In the genomic region with DNA sequence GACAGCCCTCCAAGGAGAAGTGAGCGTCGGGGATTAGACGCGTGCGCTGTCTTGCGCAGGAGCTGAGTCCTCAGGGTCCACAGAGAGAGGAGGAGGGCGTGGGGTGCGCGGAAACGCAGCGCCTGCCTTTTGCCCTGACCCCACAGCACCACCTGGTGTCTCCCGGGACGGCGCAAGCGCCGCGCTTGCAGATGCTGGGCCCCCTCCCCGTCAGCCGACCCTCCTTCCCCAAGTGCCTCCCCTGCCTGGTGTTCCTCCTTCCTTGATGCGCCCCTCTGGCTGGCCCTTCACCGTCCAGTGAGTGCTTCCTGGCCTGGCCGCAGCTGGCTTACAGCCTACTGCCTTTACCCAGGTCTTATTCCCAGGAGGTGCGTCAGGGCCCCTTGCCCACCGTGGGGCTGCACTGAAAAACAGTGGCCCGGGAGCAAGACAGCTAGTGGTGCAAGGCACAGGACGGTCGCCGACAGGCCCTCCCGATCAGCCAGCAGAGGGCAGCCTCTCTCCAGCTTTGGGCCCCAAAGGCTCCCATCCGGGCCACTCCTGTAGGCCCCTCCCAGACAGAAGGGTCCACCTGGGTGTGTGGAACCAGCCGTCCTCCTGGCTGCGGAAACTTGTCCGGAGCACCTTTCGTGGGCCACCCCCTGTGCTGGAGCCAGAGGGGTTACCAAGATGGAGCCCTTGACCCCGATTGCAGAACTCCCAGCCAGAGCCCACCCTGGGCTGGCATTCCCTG, we compare ENCODE assay signal across 8 cellular contexts. TPM values are rescaled to one million over a fixed set of nuclear protein-coding genes. Genes with fewer than 3 reads are reported as not detected.
DNase-seq lines count a peak whose midpoint lies in the region; ATAC-seq and TF ChIP-seq lines count a peak whose summit lies in the region.

No MANE protein-coding gene starts in this region.

- H3K4me1 ChIP-seq in body of pancreas (peaks cover 28% of the 10 kb centered on the region), iPS-15b (ENCODE audit: control insufficient read depth, insufficient read depth, low read length) (peaks cover 14% of the 10 kb centered on the region), skeletal muscle tissue (ENCODE audit: control insufficient read depth in 3 of 3, insufficient read depth in 3 of 3, low read length in 3 of 3) (peaks cover 20 to 29% (median 27%) of the 10 kb centered on the region in 3 donors)

- H3K27me3 ChIP-seq in body of pancreas (no peaks in the 10 kb centered on the region), iPS-15b (ENCODE audit: control insufficient read depth, insufficient read depth, low read length) (peaks cover 5% of the 10 kb centered on the region), skeletal muscle tissue (ENCODE audit: control insufficient read depth in 3 of 3, insufficient read depth in 3 of 3, low read length in 3 of 3) (no peaks in the 10 kb centered on the region)

- H3K9ac ChIP-seq in iPS-15b (ENCODE audit: low read depth, low read length) (peak overlapping the region; percentile 55), skeletal muscle tissue (ENCODE audit: low read depth in 1 of 3, low read length in 3 of 3) (peak overlapping the region in 1 of 3 donors; percentile 68)

- TF ChIP-seq POLR2A in body of pancreas (IDR thresholded peaks at IDR 0.05), result no peak

- intact Hi-C loops in body of pancreas (cut with DNase I), result loop anchor here (5.0 kb wide), 1 partner anchor 35 kb away; no protein-coding TSS in a partner anchor

- H3K27ac ChIP-seq in body of pancreas (peak overlapping the region in 1 of 4 donors; percentile 5), skeletal muscle tissue (ENCODE audit: low read depth, low read length) (peak overlapping the region; percentile 80)

- H3K36me3 ChIP-seq in body of pancreas (replicated peaks in 1 of 2; ENCODE audit: insufficient read depth in 1 of 2, low read depth in 2 of 2) (peaks cover 0 to 7% of the 10 kb centered on the region in 2 donors), iPS-15b (ENCODE audit: control insufficient read depth, insufficient read depth, low read length) (no peaks in the 10 kb centered on the region), skeletal muscle tissue (ENCODE audit: control insufficient read depth in 3 of 3, insufficient read depth in 3 of 3, low read length in 3 of 3) (peaks cover 0 to 14% (median 10%) of the 10 kb centered on the region in 3 donors)

- peak; percentile 73 for ATAC-seq in HG02943 (IDR thresholded peaks at IDR 0.05; ENCODE audit: low read depth, unreplicated experiment)
- peak; percentile 79 for ATAC-seq in body of pancreas

- no peaks in the 10 kb centered on the region for H3K9me3 ChIP-seq in body of pancreas
- H3K9me3 ChIP-seq in iPS-15b (ENCODE audit: control insufficient read depth, insufficient read depth, low read length), result no peaks in the 10 kb centered on the region
- H3K9me3 ChIP-seq in skeletal muscle tissue (ENCODE audit: control insufficient read depth in 3 of 3, low read length in 3 of 3), result no peaks in the 10 kb centered on the region

- no peak overlapping the region for H3K4me3 ChIP-seq in body of pancreas
- peak overlapping the region; percentile 82 for H3K4me3 ChIP-seq in iPS-15b (ENCODE audit: low read depth, low read length)
- H3K4me3 ChIP-seq in skeletal muscle tissue (ENCODE audit: low read length in 3 of 3), result peak overlapping the region in 2 of 3 donors; percentile 51 to 54

- 6 to 20% methylated on average over 13 to 35 of the region's 35 CpGs for WGBS in body of pancreas, 2 donors

- peak; percentile 81 to 97 (median 94) for TF ChIP-seq CTCF in body of pancreas (IDR thresholded peaks at IDR 0.05)

- DNase-seq in NCI-H2081 (lab: John Stamatoyannopoulos, UW) (peak; percentile 85 to 89), NCI-H2081 treated with DMSO at 0.1 percent for 48 hours (lab: John Stamatoyannopoulos, UW) (no peak), NCI-H2029 treated with DMSO at 0.1 percent for 48 hours (lab: John Stamatoyannopoulos, UW) (peak; percentile 62), UCSD-AML1 (lab: John Stamatoyannopoulos, UW; ENCODE audit: unreplicated experiment) (peak; percentile 83), body of pancreas (peak; percentile 88 to 91 (median 90))

RNA-seq across cellular contexts. Expression of a gene that starts 12.9 kb away (rescaled TPM):
- total RNA-seq in body of pancreas (10 to 100 TPM; 25.2 to 48.8 TPM), skeletal muscle tissue (8.9 TPM)

RNA-seq across cellular contexts. Expression of a gene that starts 25.0 kb away (rescaled TPM):
- 100 to 1,000 TPM; 127 to 245 TPM for total RNA-seq in body of pancreas
- 42.8 TPM for total RNA-seq in skeletal muscle tissue

RNA-seq across cellular contexts. Expression of a gene that starts 57.0 kb away (rescaled TPM):
- total RNA-seq in body of pancreas (10 to 100 TPM; 11.5 to 13.7 TPM), skeletal muscle tissue (11.0 TPM)

Comparison
In these comparisons a context has a peak if more than half of its experiments do, and no peak if none do; other contexts are left out.
1. H3K4me3 ChIP-seq: peak in iPS-15b (single experiment) and skeletal muscle tissue (2 of 3); none in body of pancreas (0 of 2).